In the genomic region with DNA sequence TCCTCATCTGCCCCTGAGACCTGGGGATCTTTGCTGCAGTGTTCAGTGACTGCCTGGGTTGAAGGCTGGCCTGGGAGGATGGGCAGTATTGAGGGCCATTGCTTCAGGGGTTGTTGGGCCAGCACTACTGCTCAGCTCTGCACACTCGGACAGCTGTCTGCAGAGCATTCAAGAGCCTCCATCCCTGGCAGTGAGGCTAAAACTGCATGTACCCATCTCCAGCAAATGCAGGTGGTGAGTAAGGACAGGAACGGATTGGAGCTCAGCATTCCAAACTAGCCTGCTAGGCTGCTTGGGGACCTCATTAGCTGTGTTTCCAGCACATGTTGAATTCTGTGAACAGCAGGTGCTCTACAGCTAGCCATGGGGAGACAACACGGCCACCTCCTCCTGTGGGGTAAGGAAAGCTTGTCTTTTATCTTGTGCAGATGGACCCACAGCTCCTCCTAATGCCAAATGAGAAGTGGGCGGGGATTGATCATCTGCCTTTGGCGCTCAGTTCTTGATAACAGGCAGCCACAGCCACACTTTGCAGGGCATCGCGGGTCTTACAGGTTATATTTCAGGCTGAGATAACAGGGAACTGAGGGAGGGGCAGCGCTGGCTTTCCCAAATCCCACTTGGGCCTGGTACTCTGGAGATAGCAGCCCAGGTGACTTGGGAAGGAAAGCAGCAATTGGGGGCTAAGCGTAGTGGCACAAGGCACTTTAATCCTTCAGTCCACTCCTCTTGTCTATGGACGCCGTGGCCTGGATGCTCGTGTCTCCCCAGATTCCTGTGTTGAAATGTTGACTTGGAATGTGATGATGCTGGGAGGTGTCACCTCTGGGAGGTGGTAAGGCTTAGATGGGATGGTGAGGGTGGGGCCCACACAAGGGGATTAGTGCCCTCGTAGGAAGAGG, we compare ENCODE assay signal across 15 cellular contexts.
A peak's percentile ranks its signal among the peaks of the same experiment; 100 is the strongest.
DNase-seq lines count a peak whose midpoint lies in the region; ATAC-seq and TF ChIP-seq lines count a peak whose summit lies in the region.
"Had no signal": no experiment of that assay in that cellular context is flagged by ENCODE, and none has a peak within 500 bp of the region (broad histone marks: within the 10 kb centered on the region; RNA-seq: fewer than 3 reads in every experiment).

No MANE protein-coding gene starts in this region.

- no peaks in the 10 kb centered on the region for H4K20me1 ChIP-seq in DND-41 (ENCODE audit: insufficient read depth, low read length)

- TF ChIP-seq POLR2A in esophagus muscularis mucosa (IDR thresholded peaks at IDR 0.05; ENCODE audit: low read depth), result no peak

- H3K4me2 ChIP-seq in DND-41 (ENCODE audit: insufficient read depth, low read length), result no peak overlapping the region
- H3K4me2 ChIP-seq: A549 had no signal

- no peaks in the 10 kb centered on the region for H3K27me3 Mint-ChIP-seq in osteocyte (ENCODE audit: unreplicated experiment)
- H3K27me3 Mint-ChIP-seq in MCF 10A (ENCODE audit: insufficient read depth, unreplicated experiment), result no peaks in the 10 kb centered on the region

- POLR2A ChIA-PET in MCF 10A (lab: Yijun Ruan, JAX), result interaction anchor here (0.6 kb wide), 1 partner anchor 9 kb away, joined by 3 read pairs; no protein-coding TSS in a partner anchor

- H3K27ac ChIP-seq in DND-41 (ENCODE audit: low read length), result peak overlapping the region; percentile 61
- H3K27ac ChIP-seq in esophagus muscularis mucosa (replicated peaks in 1 of 4), result no peak overlapping the region
- no peak overlapping the region for H3K27ac ChIP-seq in psoas muscle
- H3K27ac ChIP-seq: A549, SK-N-MC had no signal

- intact Hi-C loops in esophagus muscularis mucosa (cut with DNase I) (no loop called here), psoas muscle (cut with DNase I) (no loop called here), MCF 10A (cut with micrococcal nuclease) (no loop called here)

- no peaks in the 10 kb centered on the region for H3K36me3 ChIP-seq in DND-41 (ENCODE audit: insufficient read depth, low read length)
- H3K36me3 ChIP-seq in esophagus muscularis mucosa, result no peaks in the 10 kb centered on the region
- no peaks in the 10 kb centered on the region for H3K36me3 ChIP-seq in psoas muscle (ENCODE audit: insufficient read depth in 1 of 2, low read depth in 1 of 2)

- H3K4me1 Mint-ChIP-seq in osteocyte (ENCODE audit: unreplicated experiment) (no peaks in the 10 kb centered on the region), MCF 10A (ENCODE audit: insufficient read depth, unreplicated experiment) (no peaks in the 10 kb centered on the region)

- H3K4me3 ChIP-seq in DND-41 (ENCODE audit: low read depth in 1 of 2, low read length in 2 of 2) (no peak overlapping the region), esophagus muscularis mucosa (no peak overlapping the region), psoas muscle (no peak overlapping the region)
- H3K4me3 ChIP-seq: A549, SK-N-MC had no signal

- BruUV-seq in MCF 10A (replicated peaks; lab: Mats Ljungman, UMichigan), result no TSS peak

- CTCF ChIA-PET in MCF 10A (lab: Yijun Ruan, JAX), result interaction anchor here (1.1 kb wide), 1 partner anchor 200 kb away, joined by 3 read pairs; no protein-coding TSS in a partner anchor

- H3K9me3 Mint-ChIP-seq in osteocyte (ENCODE audit: unreplicated experiment), result peaks cover 3% of the 10 kb centered on the region
- H3K9me3 Mint-ChIP-seq in MCF 10A (ENCODE audit: unreplicated experiment), result peaks cover 8% of the 10 kb centered on the region

- TF ChIP-seq EP300 in esophagus muscularis mucosa (IDR thresholded peaks at IDR 0.05), result no peak

- H3K4me3 Mint-ChIP-seq in osteocyte (ENCODE audit: unreplicated experiment) (no peak overlapping the region), MCF 10A (ENCODE audit: unreplicated experiment) (no peak overlapping the region)

- no peaks in the 10 kb centered on the region for H3K27me3 ChIP-seq in DND-41 (ENCODE audit: insufficient read depth, low read length, poor library complexity)
- peaks cover 0 to 30% (median 2%) of the 10 kb centered on the region in 4 donors for H3K27me3 ChIP-seq in esophagus muscularis mucosa
- H3K27me3 ChIP-seq in psoas muscle (ENCODE audit: insufficient read depth in 3 of 3, low read length in 2 of 3), result peaks cover 0 to 7% (median 3%) of the 10 kb centered on the region in 3 donors

- H3K79me2 ChIP-seq in DND-41 (ENCODE audit: insufficient read depth, low read length), result no peaks in the 10 kb centered on the region

- H3K27ac Mint-ChIP-seq in osteocyte (ENCODE audit: unreplicated experiment), result no peak overlapping the region
- H3K27ac Mint-ChIP-seq in MCF 10A (ENCODE audit: low read depth, unreplicated experiment), result no peak overlapping the region

- TF ChIP-seq CTCF in DND-41 (IDR thresholded peaks at IDR 0.05; ENCODE audit: borderline replicate concordance, extremely low read depth, low read length, poor library complexity, severe bottlenecking), result no peak
- TF ChIP-seq CTCF in esophagus muscularis mucosa (IDR thresholded peaks at IDR 0.05), result no peak
- no peak for TF ChIP-seq CTCF in osteocyte (IDR thresholded peaks at IDR 0.05)
- TF ChIP-seq CTCF in psoas muscle (IDR thresholded peaks at IDR 0.05), result no peak
- no peak for TF ChIP-seq CTCF in MCF 10A (IDR thresholded peaks at IDR 0.05; ENCODE audit: unreplicated experiment)

- H3K9me3 ChIP-seq in DND-41 (ENCODE audit: insufficient read depth, low read length, severe bottlenecking), result peaks cover 13% of the 10 kb centered on the region
- H3K9me3 ChIP-seq in esophagus muscularis mucosa, result no peaks in the 10 kb centered on the region
- H3K9me3 ChIP-seq in psoas muscle, result no peaks in the 10 kb centered on the region
- H3K9me3 ChIP-seq: A549 had no signal

- H3K36me3 Mint-ChIP-seq in osteocyte (ENCODE audit: unreplicated experiment) (no peaks in the 10 kb centered on the region), MCF 10A (ENCODE audit: insufficient read depth, unreplicated experiment) (no peaks in the 10 kb centered on the region)

- H3K4me1 ChIP-seq in DND-41 (ENCODE audit: insufficient read depth, low read length), result peaks cover 29% of the 10 kb centered on the region
- H3K4me1 ChIP-seq in esophagus muscularis mucosa, result no peaks in the 10 kb centered on the region
- H3K4me1 ChIP-seq in psoas muscle, result no peaks in the 10 kb centered on the region
- H3K4me1 ChIP-seq: A549 had no signal

- WGBS in esophagus muscularis mucosa, result 93% methylated on average over 11 of the region's 13 CpGs
- WGBS in psoas muscle, 3 donors, result 76% methylated on average over 13 of the region's 13 CpGs

- no peak overlapping the region for H3K9ac ChIP-seq in DND-41 (ENCODE audit: low read depth, low read length)

- no peak for ATAC-seq in DND-41 (ENCODE audit: insufficient read depth, low read depth)
- ATAC-seq in HG02884 (IDR thresholded peaks at IDR 0.05; ENCODE audit: unreplicated experiment), result no peak
- ATAC-seq in psoas muscle, result no peak
- ATAC-seq: A549 had no signal

- H2AFZ ChIP-seq in DND-41 (ENCODE audit: low read depth, low read length), result no peak overlapping the region

- DNase-seq in DND-41, result peak; percentile 4
- peak; percentile 34 to 79 for DNase-seq in NCI-H524 (lab: John Stamatoyannopoulos, UW)
- peak; percentile 81 for DNase-seq in esophagus muscularis mucosa (ENCODE audit: extremely low spot score)
- DNase-seq in osteocyte (ENCODE audit: extremely low spot score, unreplicated experiment), result peak; percentile 71
- no peak for DNase-seq in psoas muscle
- DNase-seq in NK-92 (lab: John Stamatoyannopoulos, UW; ENCODE audit: unreplicated experiment), result no peak
- no peak for DNase-seq in MCF 10A (ENCODE audit: unreplicated experiment)
- DNase-seq: C1 segment of cervical spinal cord, NCI-H1417 treated with DMSO at 0.1 percent for 48 hours, NCI-H2029, NCI-H510A, Right ventricle myocardium superior had no signal

Comparison
In these comparisons a context has a peak if more than half of its experiments do, and no peak if none do; other contexts are left out.
1. DNase-seq: peak in DND-41 (single experiment), NCI-H524 (2 of 2), esophagus muscularis mucosa (single experiment) and osteocyte (single experiment); none in psoas muscle (0 of 2), NK-92 (single experiment) and MCF 10A (single experiment).